ENCODE assay signal across 26 cellular contexts in the genomic region with DNA sequence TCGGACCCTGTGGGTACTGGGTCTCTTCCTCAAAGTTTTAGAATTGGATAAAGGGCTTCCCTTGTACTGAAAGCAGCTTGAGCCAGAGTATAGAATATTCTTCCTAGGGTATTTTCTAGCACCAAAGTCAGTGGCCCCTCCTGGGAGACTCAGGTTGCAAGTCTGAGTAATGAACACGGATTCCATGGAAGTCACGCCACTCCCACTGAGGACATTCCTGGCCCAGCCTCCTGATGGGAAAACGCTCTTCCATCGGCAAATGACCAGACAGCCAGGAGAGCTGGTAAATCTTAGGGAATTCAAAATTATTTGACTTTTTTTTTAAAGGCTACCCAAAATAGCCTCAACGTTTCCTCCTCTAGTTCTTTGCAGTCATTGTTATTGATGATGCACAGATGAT.
"Had no signal": no experiment of that assay in that cellular context is flagged by ENCODE, and none has a peak within 500 bp of the region (broad histone marks: within the 10 kb centered on the region; RNA-seq: fewer than 3 reads in every experiment).

No MANE protein-coding gene starts in this region.

- ATAC-seq: heart right ventricle; naive thymus-derived CD8-positive, alpha-beta T cell; right lobe of liver; stimulated activated memory B cell treated with anti-CD40 and anti-IgM and Interleukin-4, amounts not matched to agents 10 μg/mL and 1 μg/mL and 100 μg/mL, for 72 hours; stimulated activated naive CD8-positive, alpha-beta T cell treated with anti-CD3 and anti-CD28 coated beads, Interleukin-15, amount 100 ng/mL, for 72 hours had no signal

- H3K4me1 ChIP-seq: left ventricle myocardium inferior, neural progenitor cell, parathyroid adenoma, right atrium auricular region, right lobe of liver, vagina had no signal

- H3K9ac ChIP-seq: neural progenitor cell, parathyroid adenoma had no signal

- H3K9me3 Mint-ChIP-seq: memory B cell; naive thymus-derived CD8-positive, alpha-beta T cell; nephron; neural progenitor cell; stimulated activated memory B cell treated with anti-CD40 and anti-IgM and Interleukin-4, amounts not matched to agents 10 μg/mL and 1 μg/mL and 100 μg/mL, for 72 hours; stimulated activated naive CD8-positive, alpha-beta T cell treated with anti-CD3 and anti-CD28 coated beads, Interleukin-15, amount 100 ng/mL, for 72 hours; type B pancreatic cell had no signal

- H3K4me3 Mint-ChIP-seq: memory B cell; naive thymus-derived CD8-positive, alpha-beta T cell; nephron; neural progenitor cell; stimulated activated memory B cell treated with anti-CD40 and anti-IgM and Interleukin-4, amounts not matched to agents 10 μg/mL and 1 μg/mL and 100 μg/mL, for 72 hours; stimulated activated naive CD8-positive, alpha-beta T cell treated with anti-CD3 and anti-CD28 coated beads, Interleukin-15, amount 100 ng/mL, for 72 hours; type B pancreatic cell had no signal

- H3K27ac ChIP-seq: heart right ventricle, hepatocyte, left ventricle myocardium inferior, neural progenitor cell, neutrophil, parathyroid adenoma, right atrium auricular region, right lobe of liver, tibial nerve, vagina had no signal

- H3K4me3 ChIP-seq: heart right ventricle, hepatocyte, left ventricle myocardium inferior, lung, neural progenitor cell, right atrium auricular region, right lobe of liver, smooth muscle cell, tibial nerve, vagina had no signal

- H3K36me3 ChIP-seq: heart right ventricle, left ventricle myocardium inferior, neural progenitor cell, neutrophil, right atrium auricular region, right lobe of liver, tibial nerve, vagina had no signal

- H3K4me2 ChIP-seq: hepatocyte, neural progenitor cell, smooth muscle cell had no signal

- H3K4me1 Mint-ChIP-seq: memory B cell; naive thymus-derived CD8-positive, alpha-beta T cell; neural progenitor cell; stimulated activated memory B cell treated with anti-CD40 and anti-IgM and Interleukin-4, amounts not matched to agents 10 μg/mL and 1 μg/mL and 100 μg/mL, for 72 hours; stimulated activated naive CD8-positive, alpha-beta T cell treated with anti-CD3 and anti-CD28 coated beads, Interleukin-15, amount 100 ng/mL, for 72 hours had no signal

- DNase-seq: heart right ventricle; islet precursor cell; left ventricle myocardium inferior; naive thymus-derived CD8-positive, alpha-beta T cell; occipital lobe; right lobe of liver; stimulated activated CD4-positive, alpha-beta T cell treated with anti-CD3 and anti-CD28 coated beads, Interleukin-1b, Interleukin-23, amount 100 ng/mL, for 48 hours; stimulated activated CD4-positive, alpha-beta T cell treated with anti-CD3 and anti-CD28 coated beads, Interleukin-2, amount 100 ng/mL, for 48 hours; stimulated activated CD4-positive, alpha-beta T cell treated with anti-CD3 and anti-CD28 coated beads, Interleukin-4, amount 100 ng/mL, for 4 hours; stimulated activated CD8-positive, alpha-beta memory T cell treated with anti-CD3 and anti-CD28 coated beads, Interleukin-4, amount 100 ng/mL, for 48 hours; stimulated activated naive CD4-positive, alpha-beta T cell treated with Interleukin-2 at 50 U/mL for 16 hours; stimulated activated naive CD8-positive, alpha-beta T cell treated with anti-CD3 and anti-CD28 coated beads, Interleukin-15, amount 100 ng/mL, for 72 hours; substantia nigra had no signal

- H3K36me3 Mint-ChIP-seq: memory B cell; naive thymus-derived CD8-positive, alpha-beta T cell; neural progenitor cell; stimulated activated memory B cell treated with anti-CD40 and anti-IgM and Interleukin-4, amounts not matched to agents 10 μg/mL and 1 μg/mL and 100 μg/mL, for 72 hours; type B pancreatic cell had no signal

- H3K79me2 ChIP-seq: hepatocyte, parathyroid adenoma had no signal

- H2AFZ ChIP-seq: hepatocyte, neural progenitor cell, parathyroid adenoma had no signal

- H3K27ac Mint-ChIP-seq: memory B cell; naive thymus-derived CD8-positive, alpha-beta T cell; nephron; neural progenitor cell; stimulated activated memory B cell treated with anti-CD40 and anti-IgM and Interleukin-4, amounts not matched to agents 10 μg/mL and 1 μg/mL and 100 μg/mL, for 72 hours; stimulated activated naive CD8-positive, alpha-beta T cell treated with anti-CD3 and anti-CD28 coated beads, Interleukin-15, amount 100 ng/mL, for 72 hours; type B pancreatic cell had no signal

- H3K9me3 ChIP-seq: heart right ventricle, left ventricle myocardium inferior, neutrophil, right atrium auricular region, right lobe of liver, tibial nerve, vagina had no signal

- H3K27me3 ChIP-seq: hepatocyte, right atrium auricular region, right lobe of liver, tibial nerve, vagina had no signal
